ENCODE assay signal across 8 cellular contexts in genomic region chr1:23980725-23981063, GRCh38. TPM values are rescaled to one million over a fixed set of nuclear protein-coding genes. Genes with fewer than 3 reads are reported as not detected.
DNase-seq lines count a peak whose midpoint lies in the region; ATAC-seq and TF ChIP-seq lines count a peak whose summit lies in the region.

No MANE protein-coding gene starts in this region.

- ATAC-seq in esophagus mucosa (peak; percentile 37), GM19023 (IDR thresholded peaks at IDR 0.05; ENCODE audit: unreplicated experiment) (no peak)

- H3K4me3 ChIP-seq in HAP-1 = peak overlapping the region; percentile 97
- peak overlapping the region; percentile 93 to 99 for H3K4me3 ChIP-seq in neutrophil (ENCODE audit: low read depth in 1 of 2, low read length in 1 of 2)
- H3K4me3 ChIP-seq in urinary bladder (ENCODE audit: low read depth, low read length) = peak overlapping the region; percentile 33

- peaks cover 35% of the 10 kb centered on the region for H3K4me1 ChIP-seq in HAP-1
- peaks cover 20 to 27% of the 10 kb centered on the region in 2 experiments for H3K4me1 ChIP-seq in neutrophil (ENCODE audit: control insufficient read depth in 1 of 2, insufficient read depth in 1 of 2, low read depth in 1 of 2, low read length in 1 of 2)
- peaks cover 2% of the 10 kb centered on the region for H3K4me1 ChIP-seq in urinary bladder (ENCODE audit: insufficient read depth)

- peak overlapping the region; percentile 94 for H3K27ac ChIP-seq in neutrophil
- H3K27ac ChIP-seq in urinary bladder (ENCODE audit: low read depth) = peak overlapping the region; percentile 62

- in situ Hi-C loops in HAP-1 (cut with MboI; ENCODE audit: low sequenced_read_pairs) = no loop called here

- H3K36me3 ChIP-seq in HAP-1 (replicated peaks) = peaks cover 29% of the 10 kb centered on the region
- no peaks in the 10 kb centered on the region for H3K36me3 ChIP-seq in neutrophil
- H3K36me3 ChIP-seq in urinary bladder (ENCODE audit: insufficient read depth) = no peaks in the 10 kb centered on the region

- H3K9me3 ChIP-seq in HAP-1 (no peaks in the 10 kb centered on the region), neutrophil (no peaks in the 10 kb centered on the region)

- TF ChIP-seq CTCF in neutrophil (IDR thresholded peaks at IDR 0.05) = no peak

- DNase-seq in DMS79 (lab: John Stamatoyannopoulos, UW) (peak; percentile 85), HAP-1 (ENCODE audit: low spot score in 2 of 2) (peak; percentile 48 to 75), NCI-H2107 treated with DMSO at 0.1 percent for 48 hours (lab: John Stamatoyannopoulos, UW; ENCODE audit: unreplicated experiment) (peak; percentile 88)
- DNase-seq in activated CD8-positive, alpha-beta memory T cell treated with anti-CD3 and anti-CD28 coated beads, Interleukin-2, amount 50 U/mL, for 4 hours = peak; percentile 36

- H3K27me3 ChIP-seq in HAP-1 (ENCODE audit: low read depth) = no peaks in the 10 kb centered on the region
- no peaks in the 10 kb centered on the region for H3K27me3 ChIP-seq in neutrophil

- 24% methylated on average over 7 of the region's 7 CpGs for WGBS in urinary bladder

RNA-seq across cellular contexts. Expression of gene SRSF10, which starts 0.6 kb away (rescaled TPM):
- total RNA-seq in esophagus mucosa (48.5 TPM), urinary bladder (155 TPM)
- 50.7 TPM for polyA plus RNA-seq in urinary bladder

RNA-seq across cellular contexts. Expression of gene PNRC2, which starts 21.1 kb away (rescaled TPM):
- 47.8 TPM for total RNA-seq in esophagus mucosa
- total RNA-seq in urinary bladder = 156 TPM
- 94.0 TPM for polyA plus RNA-seq in urinary bladder

Comparison
In these comparisons a context has a peak if more than half of its experiments do, and no peak if none do; other contexts are left out.
1. DNase-seq: peak in every context shown above with its lines; median percentile 88 in NCI-H2107 treated with DMSO at 0.1 percent for 48 hours; 85 in DMS79; 62 in HAP-1; 36 in activated CD8-positive, alpha-beta memory T cell treated with anti-CD3 and anti-CD28 coated beads, Interleukin-2, amount 50 U/mL, for 4 hours.
2. H3K4me3 ChIP-seq: peak in every context shown above with its lines; median percentile 97 in HAP-1; 96 in neutrophil; 33 in urinary bladder.